ENCODE assay signal across 10 cellular contexts in the genomic region with DNA sequence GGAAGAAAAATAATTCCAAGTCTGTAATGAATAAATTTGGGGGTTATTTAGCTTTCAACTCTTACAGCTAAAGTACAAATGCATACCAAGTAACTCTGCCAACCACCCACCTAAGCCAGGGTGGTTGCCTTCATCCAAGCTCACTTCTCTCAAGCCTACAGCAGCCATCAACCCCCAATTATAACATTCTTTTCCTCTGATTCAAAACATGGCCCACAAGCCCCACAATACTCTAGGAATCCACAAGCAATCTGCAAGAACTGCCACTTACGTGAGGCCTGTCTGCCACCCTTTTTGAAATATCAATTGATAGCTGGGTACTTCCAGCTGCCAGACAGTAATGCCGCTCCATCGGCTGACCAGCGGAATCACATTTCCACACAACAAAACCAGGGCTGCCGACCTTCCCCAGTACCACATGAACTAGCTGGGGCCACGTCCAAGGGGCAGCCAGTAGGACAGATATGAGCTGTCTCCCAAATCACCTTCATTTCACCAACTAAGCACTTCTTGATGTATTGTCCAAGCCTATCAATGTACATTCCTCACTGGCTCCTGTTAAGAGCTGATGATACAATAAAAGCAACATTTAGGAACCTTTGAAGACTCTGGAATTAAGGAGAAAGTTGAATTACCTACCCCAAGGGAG. TPM values are rescaled to one million over a fixed set of nuclear protein-coding genes. Genes with fewer than 3 reads are reported as not detected.
DNase-seq lines count a peak whose midpoint lies in the region; ATAC-seq and TF ChIP-seq lines count a peak whose summit lies in the region.
"Had no signal": no experiment of that assay in that cellular context is flagged by ENCODE, and none has a peak within 500 bp of the region (broad histone marks: within the 10 kb centered on the region; RNA-seq: fewer than 3 reads in every experiment).

No MANE protein-coding gene starts in this region.

- no peak for TF ChIP-seq CTCF in OCI-LY3 (IDR thresholded peaks at IDR 0.05; ENCODE audit: low read depth, low read length)

- H3K4me2 ChIP-seq in OCI-LY3 (ENCODE audit: low read length) (peak overlapping the region; percentile 93), trophoblast cell (ENCODE audit: low read length) (peak overlapping the region; percentile 7)

- H3K9me3 Mint-ChIP-seq in effector memory CD8-positive, alpha-beta T cell: no peaks in the 10 kb centered on the region

- no peak overlapping the region for H2BK120ac ChIP-seq in trophoblast cell (ENCODE audit: insufficient read depth, low read length, poor library complexity)

- no peak overlapping the region for H3K27ac ChIP-seq in OCI-LY3 (ENCODE audit: low read length)
- no peak overlapping the region for H3K27ac ChIP-seq in trophoblast cell (ENCODE audit: low read depth, low read length)

- peak overlapping the region; percentile 42 for H3K4ac ChIP-seq in trophoblast cell (ENCODE audit: low read depth, low read length)

- peak overlapping the region; percentile 5 for H3K18ac ChIP-seq in trophoblast cell (ENCODE audit: low read length)

- H3K23ac ChIP-seq in trophoblast cell (ENCODE audit: low read length): no peak overlapping the region

- H2AFZ ChIP-seq in OCI-LY3 (ENCODE audit: low read depth, low read length): no peak overlapping the region
- H2AFZ ChIP-seq in trophoblast cell (ENCODE audit: insufficient read depth, low read length, poor library complexity): no peak overlapping the region

- H4K91ac ChIP-seq in trophoblast cell (ENCODE audit: low read depth, low read length): no peak overlapping the region

- H3K9me3 ChIP-seq in OCI-LY3 (ENCODE audit: insufficient read depth, low read length) (no peaks in the 10 kb centered on the region), trophoblast cell (ENCODE audit: insufficient read depth, low read depth, low read length) (no peaks in the 10 kb centered on the region)

- H3K4me1 ChIP-seq in OCI-LY3 (ENCODE audit: low read length): peaks cover 36% of the 10 kb centered on the region
- H3K4me1 ChIP-seq in trophoblast cell (ENCODE audit: control insufficient read depth in 1 of 2, insufficient read depth in 2 of 2, low read length in 2 of 2): peaks cover 18 to 23% of the 10 kb centered on the region in 2 experiments

- no peak overlapping the region for H2BK12ac ChIP-seq in trophoblast cell (ENCODE audit: low read length)

- WGBS in trophoblast cell (ENCODE audit: extremely low coverage, insufficient coverage, insufficient read length): no CpG with 5 or more reads among the region's 6 CpGs

- ATAC-seq in effector memory CD8-positive, alpha-beta T cell (replicated peaks): no peak
- ATAC-seq in HG03342 (IDR thresholded peaks at IDR 0.05; ENCODE audit: unreplicated experiment) (no peak), GM18870 (IDR thresholded peaks at IDR 0.05; ENCODE audit: unreplicated experiment) (no peak)

- DNase-seq in effector memory CD8-positive, alpha-beta T cell: no peak
- DNase-seq in trophoblast cell (no peak), cortex of kidney (lab: John Stamatoyannopoulos, UW) (no peak), middle frontal gyrus (ENCODE audit: extremely low spot score, low spot score) (no peak)
- DNase-seq: activated CD4-positive, CD25-positive, alpha-beta regulatory T cell; stimulated activated CD4-positive, alpha-beta T cell treated with anti-CD3 and anti-CD28 coated beads, Interleukin-15, amount 100 ng/mL, for 24 hours had no signal

- H4K20me1 ChIP-seq in OCI-LY3 (ENCODE audit: insufficient read depth, low read length): peaks cover 55% of the 10 kb centered on the region

- H3K4me3 Mint-ChIP-seq in effector memory CD8-positive, alpha-beta T cell: peak overlapping the region; percentile 82 to 86

- H2AK5ac ChIP-seq in trophoblast cell (ENCODE audit: low read length): peak overlapping the region; percentile 4

- H3K9ac ChIP-seq in OCI-LY3 (ENCODE audit: low read length) (0 out of 2 replicates have a peak overlapping the region, but pooled peaks have one; percentile 11), trophoblast cell (ENCODE audit: low read length) (no peak overlapping the region)

- peaks cover 46% of the 10 kb centered on the region for H3K36me3 Mint-ChIP-seq in effector memory CD8-positive, alpha-beta T cell (ENCODE audit: insufficient read depth)

- H3K14ac ChIP-seq in trophoblast cell (ENCODE audit: low read length): no peak overlapping the region

- H3K36me3 ChIP-seq in OCI-LY3 (replicated peaks; ENCODE audit: low read depth, low read length) (peaks cover 29% of the 10 kb centered on the region), trophoblast cell (ENCODE audit: control insufficient read depth in 1 of 2, insufficient read depth in 2 of 2, low read length in 2 of 2) (peaks cover 4 to 7% of the 10 kb centered on the region in 2 experiments)

- no peak overlapping the region for H4K12ac ChIP-seq in trophoblast cell (ENCODE audit: low read depth, low read length)

- H3K27ac Mint-ChIP-seq in effector memory CD8-positive, alpha-beta T cell: peak overlapping the region; percentile 19 to 79

- H3K27me3 ChIP-seq in OCI-LY3 (ENCODE audit: low read depth, low read length): no peaks in the 10 kb centered on the region
- H3K27me3 ChIP-seq in trophoblast cell (ENCODE audit: insufficient read depth, low read length): no peaks in the 10 kb centered on the region

- H3K27me3 Mint-ChIP-seq in effector memory CD8-positive, alpha-beta T cell: no peaks in the 10 kb centered on the region

- H2BK5ac ChIP-seq in trophoblast cell (ENCODE audit: low read depth, low read length, poor library complexity): no peak overlapping the region

- H3K4me3 ChIP-seq in GM08714 (ENCODE audit: low read length): peak overlapping the region; percentile 26; the same call in 1 of the 2 replicates
- peak overlapping the region; percentile 85 for H3K4me3 ChIP-seq in OCI-LY3 (ENCODE audit: low read length)
- H3K4me3 ChIP-seq in trophoblast cell (ENCODE audit: low read depth, low read length): no peak overlapping the region

- H3K79me1 ChIP-seq in trophoblast cell (ENCODE audit: low read length): peaks cover 16% of the 10 kb centered on the region

- H3K79me2 ChIP-seq in OCI-LY3 (ENCODE audit: low read length) (peaks cover 82% of the 10 kb centered on the region), trophoblast cell (ENCODE audit: control insufficient read depth, insufficient read depth, low read length, poor library complexity) (peaks cover 24% of the 10 kb centered on the region)

- H4K8ac ChIP-seq in trophoblast cell (ENCODE audit: low read depth, low read length): no peak overlapping the region

- H3K4me1 Mint-ChIP-seq in effector memory CD8-positive, alpha-beta T cell (ENCODE audit: low read depth in 2 of 2): peaks cover 49% of the 10 kb centered on the region in 2 donors

RNA-seq across cellular contexts. Expression of gene LBR, which starts 3.2 kb away (rescaled TPM):
- 46.6 and 47.2 TPM in 2 replicates for polyA plus RNA-seq in trophoblast cell (2013)
